Comparison of ENCODE assay signal across 17 cellular contexts in genomic region chr5:119019431-119020348, GRCh38. TPM values are rescaled to one million over a fixed set of nuclear protein-coding genes. Genes with fewer than 3 reads are reported as not detected.
A peak's percentile ranks its signal among the peaks of the same experiment; 100 is the strongest.
DNase-seq lines count a peak whose midpoint lies in the region; ATAC-seq and TF ChIP-seq lines count a peak whose summit lies in the region.
"Had no signal": no experiment of that assay in that cellular context is flagged by ENCODE, and none has a peak within 500 bp of the region (broad histone marks: within the 10 kb centered on the region; RNA-seq: fewer than 3 reads in every experiment).

No MANE protein-coding gene starts in this region.

- H3K4me3 Mint-ChIP-seq in stimulated activated naive B cell treated with anti-CD40 and anti-IgM and Interleukin-4, amounts not matched to agents 10 μg/mL and 1 μg/mL and 100 μg/mL, for 72 hours = peak overlapping the region in 1 of 2 donors; percentile 31
- H3K4me3 Mint-ChIP-seq: nephron; T-helper 2 cell treated with Interferon-gamma antibody and Interleukin-4, amounts not matched to agents 5 μg/mL and 100 μg/mL, for 36 hours had no signal

- no peaks in the 10 kb centered on the region for H4K20me1 ChIP-seq in GM23248 (ENCODE audit: insufficient read depth)
- no peaks in the 10 kb centered on the region for H4K20me1 ChIP-seq in fibroblast of lung (ENCODE audit: control insufficient read depth, extremely low read depth, insufficient read depth, low read length)

- H3K4me3 ChIP-seq in GM23248 (no peak overlapping the region), fibroblast of lung (replicated peaks in 1 of 4; ENCODE audit: control extremely low read depth in 1 of 4, insufficient read depth in 1 of 4, low read depth in 3 of 4, low read length in 4 of 4) (no peak overlapping the region)

- H3K9me3 Mint-ChIP-seq in stimulated activated naive B cell treated with anti-CD40 and anti-IgM and Interleukin-4, amounts not matched to agents 10 μg/mL and 1 μg/mL and 100 μg/mL, for 72 hours = peaks cover 0 to 3% of the 10 kb centered on the region in 2 donors
- H3K9me3 Mint-ChIP-seq: nephron had no signal

- ATAC-seq in stimulated activated naive B cell treated with anti-CD40 and anti-IgM and Interleukin-4, amounts not matched to agents 10 μg/mL and 1 μg/mL and 100 μg/mL, for 72 hours (replicated peaks) = no peak
- ATAC-seq: Panc1 had no signal

- no peaks in the 10 kb centered on the region for H3K79me2 ChIP-seq in GM23248 (ENCODE audit: insufficient read depth)
- no peaks in the 10 kb centered on the region for H3K79me2 ChIP-seq in fibroblast of lung (ENCODE audit: control insufficient read depth, insufficient read depth, low read length)

- peaks cover 34 to 82% of the 10 kb centered on the region in 2 donors for H3K4me1 Mint-ChIP-seq in stimulated activated naive B cell treated with anti-CD40 and anti-IgM and Interleukin-4, amounts not matched to agents 10 μg/mL and 1 μg/mL and 100 μg/mL, for 72 hours
- H3K4me1 Mint-ChIP-seq: nephron had no signal

- H3K4me2 ChIP-seq in GM23248 (ENCODE audit: unreplicated experiment) (no peak overlapping the region), fibroblast of lung (ENCODE audit: extremely low read depth, insufficient read depth, low read length) (no peak overlapping the region)

- no peaks in the 10 kb centered on the region for H3K9me2 ChIP-seq in GM23248 (ENCODE audit: insufficient read depth)

- H2AFZ ChIP-seq in GM23248 (peak overlapping the region; percentile 66), fibroblast of lung (ENCODE audit: low read length) (peak overlapping the region; percentile 57)

- H3K36me3 Mint-ChIP-seq in stimulated activated naive B cell treated with anti-CD40 and anti-IgM and Interleukin-4, amounts not matched to agents 10 μg/mL and 1 μg/mL and 100 μg/mL, for 72 hours = no peaks in the 10 kb centered on the region

- H3K9me3 ChIP-seq in GM23248 (ENCODE audit: low read depth) (no peaks in the 10 kb centered on the region), fibroblast of lung (ENCODE audit: control insufficient read depth, insufficient read depth, low read depth, low read length) (no peaks in the 10 kb centered on the region)

- H3K27ac ChIP-seq in GM23248 = no peak overlapping the region
- no peak overlapping the region for H3K27ac ChIP-seq in fibroblast of lung (ENCODE audit: insufficient read depth, low read length)
- H3K27ac ChIP-seq: epithelial cell of prostate had no signal

- H3K27ac Mint-ChIP-seq in stimulated activated naive B cell treated with anti-CD40 and anti-IgM and Interleukin-4, amounts not matched to agents 10 μg/mL and 1 μg/mL and 100 μg/mL, for 72 hours = peak overlapping the region; percentile 25
- H3K27ac Mint-ChIP-seq: nephron; T-helper 2 cell treated with Interferon-gamma antibody and Interleukin-4, amounts not matched to agents 5 μg/mL and 100 μg/mL, for 36 hours had no signal

- no peaks in the 10 kb centered on the region for H3F3A ChIP-seq in GM23248 (ENCODE audit: insufficient read depth)

- H3K4me1 ChIP-seq in GM23248 (ENCODE audit: insufficient read depth) = peaks cover 6% of the 10 kb centered on the region; the same call in 1 of the 2 replicates
- H3K4me1 ChIP-seq in fibroblast of lung (ENCODE audit: control insufficient read depth, extremely low read depth, insufficient read depth, low read length) = no peaks in the 10 kb centered on the region

- H3K27me3 ChIP-seq in GM23248 (replicated peaks; ENCODE audit: insufficient read depth) (no peaks in the 10 kb centered on the region), fibroblast of lung (ENCODE audit: control insufficient read depth, insufficient read depth, low read length) (no peaks in the 10 kb centered on the region)

- H3K27me3 Mint-ChIP-seq in stimulated activated naive B cell treated with anti-CD40 and anti-IgM and Interleukin-4, amounts not matched to agents 10 μg/mL and 1 μg/mL and 100 μg/mL, for 72 hours = no peaks in the 10 kb centered on the region

- H3K36me3 ChIP-seq in GM23248 (ENCODE audit: low read depth) (no peaks in the 10 kb centered on the region), fibroblast of lung (ENCODE audit: control insufficient read depth, insufficient read depth, low read length) (no peaks in the 10 kb centered on the region)

- in situ Hi-C loops in GM23248 (cut with MboI) = loop anchor here (10.0 kb wide), 1 partner anchor 395 kb away; no protein-coding TSS in a partner anchor

- H3K9ac ChIP-seq in GM23248 (no peak overlapping the region), fibroblast of lung (ENCODE audit: insufficient read depth, low read length) (no peak overlapping the region)

- DNase-seq in GM23248 (peak; percentile 2), NOMO-1 treated with DMSO at 0.1 percent for 48 hours (lab: John Stamatoyannopoulos, UW; ENCODE audit: unreplicated experiment) (peak; percentile 86), fibroblast of lung (ENCODE audit: low read depth in 2 of 2) (no peak), T-helper 2 cell (no peak), NCI-H345 treated with DMSO at 0.1 percent for 48 hours (lab: John Stamatoyannopoulos, UW; ENCODE audit: unreplicated experiment) (no peak), HUDEP-2 (lab: John Stamatoyannopoulos, UW; ENCODE audit: unreplicated experiment in 76 of 76) (no peak)
- no peak for DNase-seq in stimulated activated naive B cell treated with anti-CD40 and anti-IgM and Interleukin-4, amounts not matched to agents 10 μg/mL and 1 μg/mL and 100 μg/mL, for 72 hours
- DNase-seq: activated CD4-positive, alpha-beta T cell treated with anti-CD3 and anti-CD28 coated beads, Interleukin-2, amount 50 U/mL, for 1 hour; activated T-cell treated with anti-CD3 and anti-CD28 coated beads, Interleukin-2, amount 50 U/mL, for 48 hours; left cardiac atrium; MM.1S; NCI-H2171 treated with DMSO at 0.1 percent for 48 hours; stimulated activated CD4-positive, alpha-beta T cell treated with anti-CD3 and anti-CD28 coated beads, Interleukin-2, amount 100 ng/mL, for 48 hours had no signal

- 37 to 40% methylated on average over 8 of the region's 8 CpGs for WGBS in GM23248 (ENCODE audit: low coverage in 1 of 2, low lambda C conversion rate in 2 of 2, missing lambda C conversion rate in 2 of 2), 2 experiments

- TF ChIP-seq CTCF in fibroblast of lung (conservative IDR thresholded peaks at IDR 0.05 in 1 of 2, IDR thresholded peaks at IDR 0.05 in 1 of 2; ENCODE audit: low read depth in 1 of 2, low read length in 2 of 2) = no peak

RNA-seq across cellular contexts. Expression of gene DTWD2, which starts 31.3 kb away (rescaled TPM):
- total RNA-seq in GM23248 (2014; rRNA removed; shearing (Covaris generic)) = 2.8 and 5.5 TPM in 2 replicates
- polyA plus RNA-seq in GM23248 (2016; fragmentation: Nextera tagmentation; extraction: Ambion mirVana) (1.7 and 2.8 TPM in 2 replicates), fibroblast of lung (2.3 and 2.8 TPM in 2 replicates)
- 4.8 and 5.4 TPM in 2 replicates for total RNA-seq in fibroblast of lung
- polyA plus RNA-seq in fibroblast of lung (2012) = 1.6 and 2.4 TPM in 2 replicates
- polyA minus RNA-seq in fibroblast of lung (ENCODE audit: low replicate concordance) = 0.44 and 0.75 TPM in 2 replicates

RNA-seq across cellular contexts. Expression of gene DMXL1, which starts 51.2 kb away (rescaled TPM):
- total RNA-seq in GM23248 (2014; rRNA removed; shearing (Covaris generic)) = 32.4 and 55.0 TPM in 2 replicates
- polyA plus RNA-seq in GM23248 (2016; fragmentation: Nextera tagmentation; extraction: Ambion mirVana) = 9.9 and 12.0 TPM in 2 replicates
- total RNA-seq in fibroblast of lung = 45.5 and 59.5 TPM in 2 replicates
- polyA plus RNA-seq in fibroblast of lung = 17.1 and 21.1 TPM in 2 replicates
- polyA plus RNA-seq in fibroblast of lung (2012) = 8.7 and 10.6 TPM in 2 replicates
- 4.8 and 5.1 TPM in 2 replicates for polyA minus RNA-seq in fibroblast of lung (ENCODE audit: low replicate concordance)

Comparison
In these comparisons a context has a peak if more than half of its experiments do, and no peak if none do; other contexts are left out.
1. DNase-seq: peak in GM23248 (single experiment) and NOMO-1 treated with DMSO at 0.1 percent for 48 hours (single experiment); none in fibroblast of lung (0 of 2), stimulated activated naive B cell treated with anti-CD40 and anti-IgM and Interleukin-4, amounts not matched to agents 10 μg/mL and 1 μg/mL and 100 μg/mL, for 72 hours (single experiment), T-helper 2 cell (0 of 5), NCI-H345 treated with DMSO at 0.1 percent for 48 hours (single experiment) and HUDEP-2 (0 of 76).